Comparison of ENCODE assay signal across 2 cellular contexts in genomic region chr12:132134653-132135183, GRCh38. TPM values are rescaled to one million over a fixed set of nuclear protein-coding genes. Genes with fewer than 3 reads are reported as not detected.
DNase-seq lines count a peak whose midpoint lies in the region; ATAC-seq, FAIRE-seq and TF ChIP-seq lines count a peak whose summit lies in the region.
"Not testable (repeated sequence)": the region's sequence is repeated elsewhere in the genome, so short reads cannot be mapped to it uniquely, and the experiment has no call there.

No MANE protein-coding gene starts in this region.

- H3K27ac ChIP-seq in K562 (ENCODE audit: extremely low read depth, low read depth, low read length); HepG2 (ENCODE audit: extremely low read length, insufficient read depth, low read length): not testable (repeated sequence)

- intact Hi-C loops in K562 (cut with micrococcal nuclease); HepG2 (cut with micrococcal nuclease; ENCODE audit: unreplicated experiment): not testable (repeated sequence)

- H3K4me1 ChIP-seq in K562 (replicated peaks in 1 of 2; ENCODE audit: control insufficient read depth in 2 of 2, insufficient read depth in 2 of 2, low read length in 2 of 2): peaks cover 0 to 24% of the 10 kb centered on the region in 2 experiments; a peak in 2 of 5 replicates
- not testable (repeated sequence) for H3K4me1 ChIP-seq in HepG2 (ENCODE audit: insufficient read depth, low read length)

- CTCF ChIA-PET in K562 (lab: Yijun Ruan, JAX; ENCODE audit: low intra/inter-chr PET ratio); HepG2 (lab: Yijun Ruan, JAX; ENCODE audit: low intra/inter-chr PET ratio, low total read pairs): not testable (repeated sequence)

- H3K27me3 ChIP-seq in K562 (ENCODE audit: control insufficient read depth in 2 of 2, insufficient read depth in 2 of 2, low read length in 2 of 2); HepG2 (ENCODE audit: control insufficient read depth in 1 of 2, insufficient read depth in 2 of 2, low read length in 2 of 2): not testable (repeated sequence)

- H3K9me1 ChIP-seq in K562 (ENCODE audit: control insufficient read depth, insufficient read depth, low read length): not testable (repeated sequence)

- not testable (repeated sequence) for H4K20me1 ChIP-seq in K562 (replicated peaks; ENCODE audit: control insufficient read depth, insufficient read depth, low read length); HepG2 (ENCODE audit: insufficient read depth, low read length)

- not testable (repeated sequence) for TF ChIP-seq EP300 in K562 (IDR thresholded peaks at IDR 0.05; ENCODE audit: low read length); HepG2 (IDR thresholded peaks at IDR 0.05; ENCODE audit: low read depth in 2 of 2, low read length in 2 of 2); HepG2 (CRISPR knock-in tag; IDR thresholded peaks at IDR 0.05; ENCODE audit: borderline replicate concordance)

- not testable (repeated sequence) for H3K9ac ChIP-seq in K562 (ENCODE audit: insufficient read depth in 1 of 2, low read depth in 2 of 2, low read length in 2 of 2); HepG2 (ENCODE audit: insufficient read depth, low read depth, low read length)

- not testable (repeated sequence) for DNase-seq in K562 (ENCODE audit: extremely low read depth in 1 of 4, low spot score in 3 of 4); HepG2 (ENCODE audit: low spot score)

- not testable (repeated sequence) for TF ChIP-seq RAD21 in K562 (CRISPR knock-in tag; conservative IDR thresholded peaks at IDR 0.05 in 1 of 2, IDR thresholded peaks at IDR 0.05 in 1 of 2); HepG2 (CRISPR knock-in tag; IDR thresholded peaks at IDR 0.05)

- not testable (repeated sequence) for TF ChIP-seq CTCF in K562 (IDR thresholded peaks at IDR 0.05 in 2 of 3, conservative IDR thresholded peaks at IDR 0.05 in 1 of 3; ENCODE audit: insufficient read depth in 2 of 3, low read depth in 1 of 3, low read length in 3 of 3); HepG2 (CRISPR knock-in tag; IDR thresholded peaks at IDR 0.05)

- not testable (repeated sequence) for ATAC-seq in K562, HepG2

- peaks cover 10% of the 10 kb centered on the region; the same call in 1 of the 3 replicates for H3K36me3 ChIP-seq in K562 (ENCODE audit: control insufficient read depth, insufficient read depth, low read length)
- H3K36me3 ChIP-seq in HepG2 (replicated peaks in 1 of 2; ENCODE audit: control insufficient read depth in 1 of 2, insufficient read depth in 2 of 2, low read length in 2 of 2): not testable (repeated sequence)

- TF ChIP-seq POLR2A in K562 (conservative IDR thresholded peaks at IDR 0.05); HepG2 (IDR thresholded peaks at IDR 0.05; ENCODE audit: insufficient read depth in 1 of 2, low read depth in 2 of 2, low read length in 2 of 2): not testable (repeated sequence)

- FAIRE-seq in K562 (lab: Jason Lieb, UNC); HepG2 (lab: Jason Lieb, UNC): not testable (repeated sequence)

- H2AFZ ChIP-seq in K562 (ENCODE audit: low read depth, low read length); HepG2 (ENCODE audit: low read length): not testable (repeated sequence)

- H3K4me3 ChIP-seq in K562; HepG2 (replicated peaks in 1 of 3; ENCODE audit: insufficient read depth in 1 of 3, low read depth in 2 of 3, low read length in 3 of 3): not testable (repeated sequence)

- H3K79me2 ChIP-seq in K562 (ENCODE audit: control insufficient read depth, insufficient read depth, low read length); HepG2 (ENCODE audit: insufficient read depth, low read length): not testable (repeated sequence)

- in situ Hi-C loops in K562 (cut with MboI); HepG2 (cut with HindIII; ENCODE audit: extremely low pct_ligation_motif_present, low pct_unique_long_range_greater_than_20kb): not testable (repeated sequence)

- POLR2A ChIA-PET in K562 (lab: Yijun Ruan, JAX): interaction anchor here (0.6 kb wide), 1 partner anchor 189 kb away, joined by 3 read pairs; no protein-coding TSS in a partner anchor
- POLR2A ChIA-PET in HepG2 (lab: Yijun Ruan, JAX): not testable (repeated sequence)

- BruUV-seq in K562 (replicated peaks; lab: Mats Ljungman, UMichigan); HepG2 (replicated peaks; lab: Mats Ljungman, UMichigan): not testable (repeated sequence)

- H3K9me3 ChIP-seq in K562 (replicated peaks; ENCODE audit: control insufficient read depth, insufficient read depth, low read depth, low read length); HepG2 (ENCODE audit: low read length): not testable (repeated sequence)

- no CpG with 5 or more reads among the region's 39 CpGs for whole genome bisulfite sequencing in K562 (ENCODE audit: insufficient coverage, low coverage, missing lambda C conversion rate)
- WGBS in HepG2 (ENCODE audit: low lambda C conversion rate): 93% methylated on average over 32 of the region's 39 CpGs

- not testable (repeated sequence) for H3K4me2 ChIP-seq in K562 (ENCODE audit: insufficient read depth, low read length); HepG2 (ENCODE audit: low read depth, low read length)

RNA-seq across cellular contexts. Expression of gene DDX51, which starts 9.4 kb away (rescaled TPM):
- 67.8 and 193 TPM in 2 replicates for total RNA-seq in K562 (2011; cell fraction: chromatin; rRNA removed; ENCODE audit: low replicate concordance)
- total RNA-seq in K562 (2011; cell fraction: nucleolus; rRNA removed): 119 and 131 TPM in 2 replicates
- 73.8 and 80.7 TPM in 2 replicates for total RNA-seq in K562 (2011; cell fraction: nucleoplasm; rRNA removed)
- 13.1 and 17.3 TPM in 2 replicates for total RNA-seq in K562 (2014; rRNA removed)
- 6.3 and 8.0 TPM in 2 replicates for total RNA-seq in K562 (2014; rRNA removed; fragmentation: Illumina TruSeq; extraction: Trizol)
- total RNA-seq in K562 (2015; rRNA removed; fragmentation: Illumina TruSeq; extraction: Trizol): 12.4 TPM in 2 replicates
- 28.9 and 35.9 TPM in 2 replicates for total RNA-seq in K562 (2021)
- polyA plus RNA-seq in K562 (2011; rRNA removed): 11.5 and 16.8 TPM in 2 replicates
- polyA plus RNA-seq in K562 (2011; cell fraction: cytosol; rRNA removed): 11.0 and 11.3 TPM in 2 replicates
- 90.6 and 110 TPM in 2 replicates for polyA plus RNA-seq in K562 (2011; cell fraction: nucleus; rRNA removed)
- 17.8 and 19.0 TPM in 2 replicates for polyA plus RNA-seq in K562 (2012)
- 15.2 and 18.7 TPM in 2 replicates for polyA plus RNA-seq in K562 (2014; fragmentation: Illumina TruSeq; extraction: Trizol)
- 1 to 10 TPM; 1.1 TPM for polyA plus RNA-seq in K562 (2014; fragmentation: Nextera tagmentation; extraction: Ambion mirVana)
- 30.2 and 30.4 TPM in 2 replicates for polyA plus RNA-seq in K562 (2014; rRNA removed)
- polyA minus RNA-seq in K562 (2011; rRNA and poly(A)+ RNA removed): 3.7 and 6.8 TPM in 2 replicates
- 5.7 and 7.7 TPM in 2 replicates for polyA minus RNA-seq in K562 (2011; cell fraction: cytosol; rRNA and poly(A)+ RNA removed)
- polyA minus RNA-seq in K562 (2011; cell fraction: nucleus; rRNA and poly(A)+ RNA removed): 27.7 and 30.6 TPM in 2 replicates
- 3.5 and 10.1 TPM in 2 replicates for total RNA-seq in HepG2 (2016; rRNA removed; fragmentation: Illumina TruSeq; extraction: Trizol)
- total RNA-seq in HepG2 (2016; cell fraction: cytosol; rRNA removed; fragmentation: Illumina TruSeq; extraction: Trizol; ENCODE audit: low read depth): 3.5 and 3.6 TPM in 2 replicates
- total RNA-seq in HepG2 (2016; cell fraction: insoluble cytoplasmic fraction; rRNA removed; fragmentation: Illumina TruSeq; extraction: Trizol): 2.7 and 9.3 TPM in 2 replicates
- 2.5 and 3.2 TPM in 2 replicates for total RNA-seq in HepG2 (2016; cell fraction: membrane; rRNA removed; fragmentation: Illumina TruSeq; extraction: Trizol)
- total RNA-seq in HepG2 (2016; cell fraction: nucleus; rRNA removed; fragmentation: Illumina TruSeq; extraction: Trizol): 9.6 and 14.3 TPM in 2 replicates
- polyA plus RNA-seq in HepG2 (2011; rRNA removed): 10.1 and 11.6 TPM in 2 replicates
- polyA plus RNA-seq in HepG2 (2011; cell fraction: cytosol; rRNA removed): 3.4 and 4.5 TPM in 2 replicates
- 66.0 and 70.7 TPM in 2 replicates for polyA plus RNA-seq in HepG2 (2011; cell fraction: nucleus; rRNA removed)
- polyA plus RNA-seq in HepG2 (2012): 9.1 and 11.4 TPM in 2 replicates
- polyA plus RNA-seq in HepG2 (2016; cell fraction: cytosol; fragmentation: Illumina TruSeq; extraction: Trizol; ENCODE audit: low read depth): 0.85 and 1.1 TPM in 2 replicates
- polyA plus RNA-seq in HepG2 (2016; cell fraction: insoluble cytoplasmic fraction; fragmentation: Illumina TruSeq; extraction: Trizol; ENCODE audit: low read depth): 4.4 and 5.8 TPM in 2 replicates
- polyA plus RNA-seq in HepG2 (2016; cell fraction: membrane; fragmentation: Illumina TruSeq; extraction: Trizol; ENCODE audit: low read depth): 1.2 and 2.1 TPM in 2 replicates
- 41.8 and 50.5 TPM in 2 replicates for polyA plus RNA-seq in HepG2 (2016; cell fraction: nucleus; fragmentation: Illumina TruSeq; extraction: Trizol; ENCODE audit: insufficient read depth, low read depth)
- polyA minus RNA-seq in HepG2 (2011; rRNA and poly(A)+ RNA removed; ENCODE audit: low replicate concordance): 10.7 and 19.6 TPM in 2 replicates
- polyA minus RNA-seq in HepG2 (2011; cell fraction: cytosol; rRNA and poly(A)+ RNA removed): 3.3 and 4.1 TPM in 2 replicates
- 14.7 and 15.7 TPM in 2 replicates for polyA minus RNA-seq in HepG2 (2011; cell fraction: nucleus; rRNA and poly(A)+ RNA removed)

RNA-seq across cellular contexts. Expression of gene NOC4L, which starts 9.5 kb away (rescaled TPM):
- 5.1 and 16.0 TPM in 2 replicates for total RNA-seq in K562 (2011; cell fraction: chromatin; rRNA removed; ENCODE audit: low replicate concordance)
- 19.2 and 20.4 TPM in 2 replicates for total RNA-seq in K562 (2011; cell fraction: nucleolus; rRNA removed)
- 6.3 and 8.9 TPM in 2 replicates for total RNA-seq in K562 (2011; cell fraction: nucleoplasm; rRNA removed)
- total RNA-seq in K562 (2014; rRNA removed) (40.4 and 57.2 TPM in 2 replicates), K562 (2014; rRNA removed; fragmentation: Illumina TruSeq; extraction: Trizol) (3.2 and 4.9 TPM in 2 replicates), K562 (2015; rRNA removed; fragmentation: Illumina TruSeq; extraction: Trizol) (20.1 and 24.6 TPM in 2 replicates), K562 (2021) (77.0 and 78.5 TPM in 2 replicates), HepG2 (2016; rRNA removed; fragmentation: Illumina TruSeq; extraction: Trizol) (12.1 and 14.6 TPM in 2 replicates)
- polyA plus RNA-seq in K562 (2011; rRNA removed) (4.4 and 8.8 TPM in 2 replicates), K562 (2014; fragmentation: Illumina TruSeq; extraction: Trizol) (20.0 and 44.9 TPM in 2 replicates), K562 (2014; fragmentation: Nextera tagmentation; extraction: Ambion mirVana) (1 to 10 TPM; 1.3 to 2.9 TPM), K562 (2014; rRNA removed) (33.7 and 35.5 TPM in 2 replicates), HepG2 (2011; rRNA removed) (4.3 and 4.6 TPM in 2 replicates)
- 7.3 and 22.0 TPM in 2 replicates for polyA plus RNA-seq in K562 (2011; cell fraction: cytosol; rRNA removed)
- 16.8 and 33.7 TPM in 2 replicates for polyA plus RNA-seq in K562 (2011; cell fraction: nucleus; rRNA removed)
- polyA plus RNA-seq in K562 (2012): 38.5 and 46.2 TPM in 2 replicates
- polyA minus RNA-seq in K562 (2011; rRNA and poly(A)+ RNA removed): 1.5 and 3.8 TPM in 2 replicates
- 21.0 and 22.6 TPM in 2 replicates for polyA minus RNA-seq in K562 (2011; cell fraction: cytosol; rRNA and poly(A)+ RNA removed)
- 7.9 and 9.6 TPM in 2 replicates for polyA minus RNA-seq in K562 (2011; cell fraction: nucleus; rRNA and poly(A)+ RNA removed)
- 7.5 and 7.6 TPM in 2 replicates for total RNA-seq in HepG2 (2016; cell fraction: cytosol; rRNA removed; fragmentation: Illumina TruSeq; extraction: Trizol; ENCODE audit: low read depth)
- total RNA-seq in HepG2 (2016; cell fraction: insoluble cytoplasmic fraction; rRNA removed; fragmentation: Illumina TruSeq; extraction: Trizol): 9.2 and 14.5 TPM in 2 replicates
- 8.8 and 9.0 TPM in 2 replicates for total RNA-seq in HepG2 (2016; cell fraction: membrane; rRNA removed; fragmentation: Illumina TruSeq; extraction: Trizol)
- 9.0 and 10.7 TPM in 2 replicates for total RNA-seq in HepG2 (2016; cell fraction: nucleus; rRNA removed; fragmentation: Illumina TruSeq; extraction: Trizol)
- 2.7 and 4.4 TPM in 2 replicates for polyA plus RNA-seq in HepG2 (2011; cell fraction: cytosol; rRNA removed)
- polyA plus RNA-seq in HepG2 (2011; cell fraction: nucleus; rRNA removed): 14.6 and 21.3 TPM in 2 replicates
- polyA plus RNA-seq in HepG2 (2012): 7.9 and 11.5 TPM in 2 replicates
- 11.7 and 12.8 TPM in 2 replicates for polyA plus RNA-seq in HepG2 (2016; cell fraction: cytosol; fragmentation: Illumina TruSeq; extraction: Trizol; ENCODE audit: low read depth)
- polyA plus RNA-seq in HepG2 (2016; cell fraction: insoluble cytoplasmic fraction; fragmentation: Illumina TruSeq; extraction: Trizol; ENCODE audit: low read depth): 14.6 and 19.7 TPM in 2 replicates
- polyA plus RNA-seq in HepG2 (2016; cell fraction: membrane; fragmentation: Illumina TruSeq; extraction: Trizol; ENCODE audit: low read depth): 9.3 and 11.4 TPM in 2 replicates
- polyA plus RNA-seq in HepG2 (2016; cell fraction: nucleus; fragmentation: Illumina TruSeq; extraction: Trizol; ENCODE audit: insufficient read depth, low read depth): 25.5 and 25.9 TPM in 2 replicates
- polyA minus RNA-seq in HepG2 (2011; rRNA and poly(A)+ RNA removed; ENCODE audit: low replicate concordance): 5.3 and 10.2 TPM in 2 replicates
- 4.2 and 4.3 TPM in 2 replicates for polyA minus RNA-seq in HepG2 (2011; cell fraction: cytosol; rRNA and poly(A)+ RNA removed)
- 2.7 and 3.7 TPM in 2 replicates for polyA minus RNA-seq in HepG2 (2011; cell fraction: nucleus; rRNA and poly(A)+ RNA removed)
